In genomic region chr12:108854055-108854452, GRCh38 we compare ENCODE assay signal across 8 cellular contexts. TPM values are rescaled to one million over a fixed set of nuclear protein-coding genes. Genes with fewer than 3 reads are reported as not detected.
DNase-seq lines count a peak whose midpoint lies in the region; ATAC-seq, FAIRE-seq and TF ChIP-seq lines count a peak whose summit lies in the region.

No MANE protein-coding gene starts in this region.

- peak overlapping the region; percentile 31 to 100 (median 80) for H3K27ac ChIP-seq in adrenal gland
- no peak overlapping the region for H3K27ac ChIP-seq in HepG2 (ENCODE audit: extremely low read length, insufficient read depth, low read length)
- peak overlapping the region; percentile 42 for H3K27ac ChIP-seq in urinary bladder (ENCODE audit: low read depth)

- CTCF ChIA-PET in HepG2 (lab: Yijun Ruan, JAX; ENCODE audit: low intra/inter-chr PET ratio, low total read pairs), result no interaction called here

- H3K9ac ChIP-seq in HepG2 (ENCODE audit: insufficient read depth, low read depth, low read length), result no peak overlapping the region

- TF ChIP-seq EP300 in HepG2 (IDR thresholded peaks at IDR 0.05; ENCODE audit: low read depth in 2 of 2, low read length in 2 of 2), result no peak
- TF ChIP-seq EP300 in HepG2 (CRISPR knock-in tag; IDR thresholded peaks at IDR 0.05; ENCODE audit: borderline replicate concordance), result no peak

- BruUV-seq in HepG2 (replicated peaks; lab: Mats Ljungman, UMichigan), result no TSS peak

- POLR2A ChIA-PET in HepG2 (lab: Yijun Ruan, JAX), result no interaction called here

- peak overlapping the region; percentile 6 to 88 for H3K4me3 Mint-ChIP-seq in activated T-cell treated with anti-CD3 and anti-CD28 coated beads, Interleukin-2, amount 50 U/mL, for 72 hours

- in situ Hi-C loops in HepG2 (cut with HindIII; ENCODE audit: extremely low pct_ligation_motif_present, low pct_unique_long_range_greater_than_20kb), result no loop called here

- H3K36me3 Mint-ChIP-seq in activated T-cell treated with anti-CD3 and anti-CD28 coated beads, Interleukin-2, amount 50 U/mL, for 72 hours (ENCODE audit: insufficient read depth in 2 of 2), result peaks cover 3 to 16% of the 10 kb centered on the region in 2 donors

- peaks cover 3% of the 10 kb centered on the region; the same call in 1 of the 2 replicates for H4K20me1 ChIP-seq in HepG2 (ENCODE audit: insufficient read depth, low read length)

- 63 to 100% (median 74%) methylated on average over 1 of the region's 1 CpG for WGBS in adrenal gland, 4 donors
- 100% methylated on average over 1 of the region's 1 CpG for WGBS in HepG2 (ENCODE audit: low lambda C conversion rate)
- WGBS in urinary bladder, result 67% methylated on average over 1 of the region's 1 CpG

- peaks cover 14% of the 10 kb centered on the region for H3K79me2 ChIP-seq in HepG2 (ENCODE audit: insufficient read depth, low read length)

- no peaks in the 10 kb centered on the region for H3K9me3 ChIP-seq in adrenal gland (replicated peaks in 1 of 3)
- H3K9me3 ChIP-seq in HepG2 (ENCODE audit: low read length), result no peaks in the 10 kb centered on the region

- H3K27me3 Mint-ChIP-seq in activated T-cell treated with anti-CD3 and anti-CD28 coated beads, Interleukin-2, amount 50 U/mL, for 72 hours (ENCODE audit: low read depth), result peaks cover 2% of the 10 kb centered on the region

- no peak overlapping the region for H2AFZ ChIP-seq in HepG2 (ENCODE audit: low read length)

- ATAC-seq in activated T-cell treated with anti-CD3 and anti-CD28 coated beads, Interleukin-2, amount 50 U/mL, for 72 hours (replicated peaks in 1 of 2), result no peak
- ATAC-seq in HepG2 (no peak), GM19463 (IDR thresholded peaks at IDR 0.05; ENCODE audit: unreplicated experiment) (no peak)
- ATAC-seq in stimulated activated naive CD8-positive, alpha-beta T cell treated with anti-CD3 and anti-CD28 coated beads, Interleukin-15, Interleukin-2, amounts not matched to agents 100 U/mL and 50 U/mL, for 24 hours, result no peak

- no peak for DNase-seq in activated T-cell treated with anti-CD3 and anti-CD28 coated beads, Interleukin-2, amount 50 U/mL, for 72 hours
- DNase-seq in activated T-cell treated with anti-CD3 and anti-CD28 coated beads, Interleukin-2, amount 50 U/mL, for 1 hour, result no peak
- DNase-seq in adrenal gland, result peak in 5 of 7 donors; percentile 65 to 78 (median 73)
- peak; percentile 6 for DNase-seq in HepG2 (ENCODE audit: low spot score)
- no peak for DNase-seq in stimulated activated naive CD8-positive, alpha-beta T cell treated with anti-CD3 and anti-CD28 coated beads, Interleukin-15, Interleukin-2, amounts not matched to agents 100 U/mL and 50 U/mL, for 24 hours
- DNase-seq in cortex of kidney (lab: John Stamatoyannopoulos, UW), result no peak

- peak overlapping the region; percentile 95 for H3K27ac Mint-ChIP-seq in activated T-cell treated with anti-CD3 and anti-CD28 coated beads, Interleukin-2, amount 50 U/mL, for 72 hours

- H3K4me3 ChIP-seq in adrenal gland (no peak overlapping the region), HepG2 (replicated peaks in 1 of 3; ENCODE audit: insufficient read depth in 1 of 3, low read depth in 2 of 3, low read length in 3 of 3) (no peak overlapping the region), urinary bladder (ENCODE audit: low read depth, low read length) (no peak overlapping the region)

- no peak for FAIRE-seq in HepG2 (lab: Jason Lieb, UNC)

- H3K4me1 ChIP-seq in adrenal gland (replicated peaks in 1 of 2), result peaks cover 34 to 72% of the 10 kb centered on the region in 2 donors
- H3K4me1 ChIP-seq in HepG2 (ENCODE audit: insufficient read depth, low read length), result peaks cover 27% of the 10 kb centered on the region
- no peaks in the 10 kb centered on the region for H3K4me1 ChIP-seq in urinary bladder (ENCODE audit: insufficient read depth)

- no peak overlapping the region for H3K4me2 ChIP-seq in HepG2 (ENCODE audit: low read depth, low read length)

- intact Hi-C loops in adrenal gland (cut with DNase I), result no loop called here
- intact Hi-C loops in HepG2 (cut with micrococcal nuclease; ENCODE audit: unreplicated experiment), result no loop called here

- TF ChIP-seq RAD21 in HepG2 (CRISPR knock-in tag; IDR thresholded peaks at IDR 0.05), result no peak

- H3K36me3 ChIP-seq in adrenal gland (replicated peaks in 1 of 2), result peaks cover 0 to 15% of the 10 kb centered on the region in 2 donors
- peaks cover 1 to 8% of the 10 kb centered on the region in 2 experiments; a peak in 3 of 5 replicates for H3K36me3 ChIP-seq in HepG2 (replicated peaks in 1 of 2; ENCODE audit: control insufficient read depth in 1 of 2, insufficient read depth in 2 of 2, low read length in 2 of 2)
- H3K36me3 ChIP-seq in urinary bladder (ENCODE audit: insufficient read depth), result no peaks in the 10 kb centered on the region

- TF ChIP-seq CTCF in adrenal gland (IDR thresholded peaks at IDR 0.05) (peak in 4 of 6 experiments; percentile 35 to 43 (median 39)), HepG2 (CRISPR knock-in tag; IDR thresholded peaks at IDR 0.05) (no peak)

- H3K9me3 Mint-ChIP-seq in activated T-cell treated with anti-CD3 and anti-CD28 coated beads, Interleukin-2, amount 50 U/mL, for 72 hours, result peaks cover 0 to 4% of the 10 kb centered on the region in 2 donors

- no peaks in the 10 kb centered on the region for H3K27me3 ChIP-seq in adrenal gland
- peaks cover 2 to 6% of the 10 kb centered on the region in 2 experiments; a peak in 1 of 5 replicates for H3K27me3 ChIP-seq in HepG2 (ENCODE audit: control insufficient read depth in 1 of 2, insufficient read depth in 2 of 2, low read length in 2 of 2)

- TF ChIP-seq POLR2A in adrenal gland (IDR thresholded peaks at IDR 0.05) (no peak), HepG2 (IDR thresholded peaks at IDR 0.05; ENCODE audit: insufficient read depth in 1 of 2, low read depth in 2 of 2, low read length in 2 of 2) (no peak)

- peaks cover 47% of the 10 kb centered on the region for H3K4me1 Mint-ChIP-seq in activated T-cell treated with anti-CD3 and anti-CD28 coated beads, Interleukin-2, amount 50 U/mL, for 72 hours (ENCODE audit: low read depth)

TF ChIP-seq in HepG2, 621 proteins besides CTCF, POLR2A, EP300 and RAD21 (continues in another document):
- TF ChIP-seq CHD4 (IDR thresholded peaks at IDR 0.05; ENCODE audit: borderline replicate concordance, low read length), result no peak

RNA-seq across cellular contexts. Expression of gene SSH1, which starts 3.3 kb away (rescaled TPM):
- total RNA-seq in activated T-cell treated with anti-CD3 and anti-CD28 coated beads, Interleukin-2, amount 50 U/mL, for 72 hours, result 10 to 100 TPM; 33.8 to 48.8 TPM
- total RNA-seq in adrenal gland, result 10 to 100 TPM; 12.8 to 40.1 (median 24.9) TPM
- 1 to 10 TPM; 5.3 to 9.4 (median 7.8) TPM for polyA plus RNA-seq in adrenal gland
- 4.5 and 4.8 TPM in 2 replicates for total RNA-seq in HepG2 (2016; rRNA removed; fragmentation: Illumina TruSeq; extraction: Trizol)
- 3.0 and 3.8 TPM in 2 replicates for total RNA-seq in HepG2 (2016; cell fraction: cytosol; rRNA removed; fragmentation: Illumina TruSeq; extraction: Trizol; ENCODE audit: low read depth)
- 4.2 and 4.4 TPM in 2 replicates for total RNA-seq in HepG2 (2016; cell fraction: insoluble cytoplasmic fraction; rRNA removed; fragmentation: Illumina TruSeq; extraction: Trizol)
- total RNA-seq in HepG2 (2016; cell fraction: membrane; rRNA removed; fragmentation: Illumina TruSeq; extraction: Trizol), result 7.9 and 8.2 TPM in 2 replicates
- 7.0 and 7.7 TPM in 2 replicates for total RNA-seq in HepG2 (2016; cell fraction: nucleus; rRNA removed; fragmentation: Illumina TruSeq; extraction: Trizol)
- polyA plus RNA-seq in HepG2 (2011; rRNA removed), result 4.3 and 4.9 TPM in 2 replicates
- 3.1 TPM in 2 replicates for polyA plus RNA-seq in HepG2 (2011; cell fraction: cytosol; rRNA removed)
- 5.7 and 6.9 TPM in 2 replicates for polyA plus RNA-seq in HepG2 (2011; cell fraction: nucleus; rRNA removed)
- 3.6 and 4.3 TPM in 2 replicates for polyA plus RNA-seq in HepG2 (2012)
- polyA plus RNA-seq in HepG2 (2016; cell fraction: cytosol; fragmentation: Illumina TruSeq; extraction: Trizol; ENCODE audit: low read depth), result 3.1 and 3.9 TPM in 2 replicates
- polyA plus RNA-seq in HepG2 (2016; cell fraction: insoluble cytoplasmic fraction; fragmentation: Illumina TruSeq; extraction: Trizol; ENCODE audit: low read depth), result 4.8 and 5.2 TPM in 2 replicates
- 5.0 and 6.1 TPM in 2 replicates for polyA plus RNA-seq in HepG2 (2016; cell fraction: membrane; fragmentation: Illumina TruSeq; extraction: Trizol; ENCODE audit: low read depth)
- 5.5 and 5.7 TPM in 2 replicates for polyA plus RNA-seq in HepG2 (2016; cell fraction: nucleus; fragmentation: Illumina TruSeq; extraction: Trizol; ENCODE audit: insufficient read depth, low read depth)
- 14.1 and 22.8 TPM in 2 replicates for polyA minus RNA-seq in HepG2 (2011; rRNA and poly(A)+ RNA removed; ENCODE audit: low replicate concordance)
- 4.2 and 5.0 TPM in 2 replicates for polyA minus RNA-seq in HepG2 (2011; cell fraction: cytosol; rRNA and poly(A)+ RNA removed)
- polyA minus RNA-seq in HepG2 (2011; cell fraction: nucleus; rRNA and poly(A)+ RNA removed), result 8.1 and 8.6 TPM in 2 replicates
- total RNA-seq in urinary bladder, result 12.2 TPM
- polyA plus RNA-seq in urinary bladder, result 12.5 TPM

RNA-seq across cellular contexts. Expression of gene DAO, which starts 25.8 kb away (rescaled TPM):
- not detected for total RNA-seq in activated T-cell treated with anti-CD3 and anti-CD28 coated beads, Interleukin-2, amount 50 U/mL, for 72 hours
- total RNA-seq in adrenal gland (not detected), HepG2 (2016; rRNA removed; fragmentation: Illumina TruSeq; extraction: Trizol) (0.82 and 1.1 TPM in 2 replicates), urinary bladder (not detected)
- polyA plus RNA-seq in adrenal gland (not detected), HepG2 (2011; rRNA removed) (0.34 and 0.48 TPM in 2 replicates), urinary bladder (not detected)
- total RNA-seq in HepG2 (2016; cell fraction: cytosol; rRNA removed; fragmentation: Illumina TruSeq; extraction: Trizol; ENCODE audit: low read depth), result 0.44 and 0.51 TPM in 2 replicates
- total RNA-seq in HepG2 (2016; cell fraction: insoluble cytoplasmic fraction; rRNA removed; fragmentation: Illumina TruSeq; extraction: Trizol), result 0.97 and 2.2 TPM in 2 replicates
- 0.79 and 1.1 TPM in 2 replicates for total RNA-seq in HepG2 (2016; cell fraction: membrane; rRNA removed; fragmentation: Illumina TruSeq; extraction: Trizol)
- 1.0 and 1.2 TPM in 2 replicates for total RNA-seq in HepG2 (2016; cell fraction: nucleus; rRNA removed; fragmentation: Illumina TruSeq; extraction: Trizol)
- 0.64 and 0.65 TPM in 2 replicates for polyA plus RNA-seq in HepG2 (2011; cell fraction: cytosol; rRNA removed)
- 0.48 and 0.59 TPM in 2 replicates for polyA plus RNA-seq in HepG2 (2011; cell fraction: nucleus; rRNA removed)
- 0.23 and 0.43 TPM in 2 replicates for polyA plus RNA-seq in HepG2 (2012)
- polyA plus RNA-seq in HepG2 (2016; cell fraction: cytosol; fragmentation: Illumina TruSeq; extraction: Trizol; ENCODE audit: low read depth), result 0.54 and 0.55 TPM in 2 replicates
- polyA plus RNA-seq in HepG2 (2016; cell fraction: insoluble cytoplasmic fraction; fragmentation: Illumina TruSeq; extraction: Trizol; ENCODE audit: low read depth), result 1.6 and 1.7 TPM in 2 replicates
- 0.45 and 0.80 TPM in 2 replicates for polyA plus RNA-seq in HepG2 (2016; cell fraction: membrane; fragmentation: Illumina TruSeq; extraction: Trizol; ENCODE audit: low read depth)
- 1.6 and 1.7 TPM in 2 replicates for polyA plus RNA-seq in HepG2 (2016; cell fraction: nucleus; fragmentation: Illumina TruSeq; extraction: Trizol; ENCODE audit: insufficient read depth, low read depth)
- 0.68 TPM in 1 of 2 replicates, not detected in the other for polyA minus RNA-seq in HepG2 (2011; rRNA and poly(A)+ RNA removed; ENCODE audit: low replicate concordance)
- not detected in 2 replicates for polyA minus RNA-seq in HepG2 (2011; cell fraction: cytosol; rRNA and poly(A)+ RNA removed)
- 0.52 TPM in 1 of 2 replicates, not detected in the other for polyA minus RNA-seq in HepG2 (2011; cell fraction: nucleus; rRNA and poly(A)+ RNA removed)

Comparison
In these comparisons a context has a peak if more than half of its experiments do, and no peak if none do; other contexts are left out.
1. DNase-seq: peak in adrenal gland (5 of 7) and HepG2 (single experiment); none in activated T-cell treated with anti-CD3 and anti-CD28 coated beads, Interleukin-2, amount 50 U/mL, for 72 hours (0 of 2), activated T-cell treated with anti-CD3 and anti-CD28 coated beads, Interleukin-2, amount 50 U/mL, for 1 hour (single experiment), stimulated activated naive CD8-positive, alpha-beta T cell treated with anti-CD3 and anti-CD28 coated beads, Interleukin-15, Interleukin-2, amounts not matched to agents 100 U/mL and 50 U/mL, for 24 hours (single experiment) and cortex of kidney (single experiment).